Comparison of ENCODE assay signal across 8 cellular contexts in genomic region chr17:74757931-74758845, GRCh38. TPM values are rescaled to one million over a fixed set of nuclear protein-coding genes. Genes with fewer than 3 reads are reported as not detected.
A peak's percentile ranks its signal among the peaks of the same experiment; 100 is the strongest.
DNase-seq lines count a peak whose midpoint lies in the region; ATAC-seq and TF ChIP-seq lines count a peak whose summit lies in the region.

No MANE protein-coding gene starts in this region.

- H3K4me2 ChIP-seq in DND-41 (ENCODE audit: insufficient read depth, low read length) (peak overlapping the region; percentile 32), PC-3 (ENCODE audit: low read length) (no peak overlapping the region), osteoblast (ENCODE audit: insufficient read depth, low read length) (peak overlapping the region; percentile 61)

- H3K9ac ChIP-seq in DND-41 (ENCODE audit: low read depth, low read length), result 0 out of 2 replicates have a peak overlapping the region, but pooled peaks have one; percentile 38
- H3K9ac ChIP-seq in PC-3 (ENCODE audit: low read length), result no peak overlapping the region

- intact Hi-C loops in PC-3 (cut with micrococcal nuclease), result no loop called here

- no peak overlapping the region for H2AFZ ChIP-seq in DND-41 (ENCODE audit: low read depth, low read length)
- no peak overlapping the region for H2AFZ ChIP-seq in PC-3 (ENCODE audit: low read length)
- H2AFZ ChIP-seq in osteoblast (ENCODE audit: low read length), result no peak overlapping the region

- H3K4me3 ChIP-seq in DND-41 (ENCODE audit: low read depth in 1 of 2, low read length in 2 of 2) (peak overlapping the region in 1 of 2 experiments; percentile 15; a peak in 2 of 4 replicates), PC-3 (ENCODE audit: low read length) (no peak overlapping the region), osteoblast (ENCODE audit: insufficient read depth, low read length) (peak overlapping the region; percentile 25)

- no TSS peak for BruUV-seq in PC-3 (replicated peaks; lab: Mats Ljungman, UMichigan)

- H3K4me1 ChIP-seq in DND-41 (ENCODE audit: insufficient read depth, low read length) (peaks cover 67% of the 10 kb centered on the region), PC-3 (ENCODE audit: insufficient read depth, low read length) (peaks cover 21% of the 10 kb centered on the region), osteoblast (ENCODE audit: insufficient read depth, low read length) (peaks cover 35% of the 10 kb centered on the region)

- ATAC-seq in DND-41 (ENCODE audit: insufficient read depth, low read depth), result no peak
- ATAC-seq in PC-3, result peak; percentile 13; the same call in 1 of the 2 replicates
- no peak for ATAC-seq in GM19463 (IDR thresholded peaks at IDR 0.05; ENCODE audit: unreplicated experiment)

- POLR2A ChIA-PET in PC-3 (lab: Charles Lee; ENCODE audit: unreplicated experiment), result interaction anchor here (0.5 to 0.6 kb wide), 2 partner anchors 115 to 532 kb away, joined by 3 read pairs; no protein-coding TSS in a partner anchor

- H3K36me3 ChIP-seq in DND-41 (ENCODE audit: insufficient read depth, low read length) (peaks cover 65% of the 10 kb centered on the region), PC-3 (ENCODE audit: low read depth, low read length) (no peaks in the 10 kb centered on the region), osteoblast (ENCODE audit: insufficient read depth, low read length) (no peaks in the 10 kb centered on the region)

- H4K20me1 ChIP-seq in DND-41 (ENCODE audit: insufficient read depth, low read length) (peaks cover 89% of the 10 kb centered on the region), PC-3 (ENCODE audit: low read length) (0 out of 2 replicates have a peak, but pooled peaks cover 4% of the 10 kb centered on the region), osteoblast (ENCODE audit: insufficient read depth, low read length) (peaks cover 23% of the 10 kb centered on the region)

- H3F3A ChIP-seq in PC-3 (ENCODE audit: low read length, unreplicated experiment), result no peaks in the 10 kb centered on the region

- no peaks in the 10 kb centered on the region for H3K27me3 ChIP-seq in DND-41 (ENCODE audit: insufficient read depth, low read length, poor library complexity)
- no peaks in the 10 kb centered on the region for H3K27me3 ChIP-seq in PC-3 (ENCODE audit: low read length)
- H3K27me3 ChIP-seq in osteoblast (ENCODE audit: insufficient read depth, low read length), result no peaks in the 10 kb centered on the region

- DNase-seq in DND-41, result no peak
- no peak for DNase-seq in PC-3
- no peak for DNase-seq in epithelial cell of prostate (ENCODE audit: low read depth, low spot score)
- peak; percentile 78 for DNase-seq in osteoblast (ENCODE audit: insufficient read length, low spot score, missing footprints)
- no peak for DNase-seq in NCI-H345 treated with DMSO at 0.1 percent for 48 hours (lab: John Stamatoyannopoulos, UW; ENCODE audit: unreplicated experiment)
- DNase-seq in COR-L47 (lab: John Stamatoyannopoulos, UW), result no peak
- DNase-seq in germinal center (ENCODE audit: low spot score), result no peak

- H3K79me2 ChIP-seq in DND-41 (ENCODE audit: insufficient read depth, low read length) (peaks cover 100% of the 10 kb centered on the region), PC-3 (ENCODE audit: low read length) (peaks cover 34% of the 10 kb centered on the region), osteoblast (ENCODE audit: insufficient read depth, low read length) (peaks cover 33% of the 10 kb centered on the region)

- H3K9me2 ChIP-seq in PC-3 (replicated peaks; ENCODE audit: low read length), result no peaks in the 10 kb centered on the region

- TF ChIP-seq CTCF in DND-41 (IDR thresholded peaks at IDR 0.05; ENCODE audit: borderline replicate concordance, extremely low read depth, low read length, poor library complexity, severe bottlenecking) (no peak), PC-3 (conservative IDR thresholded peaks at IDR 0.05; ENCODE audit: low read depth, low read length) (no peak), osteoblast (IDR thresholded peaks at IDR 0.05; ENCODE audit: extremely low read depth, low read depth, low read length) (no peak)

- H3K27ac ChIP-seq in DND-41 (ENCODE audit: low read length) (peak overlapping the region; percentile 86), PC-3 (ENCODE audit: low read length) (no peak overlapping the region), epithelial cell of prostate (peak overlapping the region; percentile 85), osteoblast (ENCODE audit: low read depth, low read length) (no peak overlapping the region)

- CTCF ChIA-PET in PC-3 (lab: Charles Lee), result no interaction called here

- H3K9me3 ChIP-seq in DND-41 (ENCODE audit: insufficient read depth, low read length, severe bottlenecking) (no peaks in the 10 kb centered on the region), PC-3 (ENCODE audit: low read length) (no peaks in the 10 kb centered on the region), osteoblast (ENCODE audit: low read depth, low read length) (no peaks in the 10 kb centered on the region)

RNA-seq across cellular contexts. Expression of gene NHERF1, which starts 9.8 kb away (rescaled TPM):
- 75.0 and 116 TPM in 2 replicates for total RNA-seq in PC-3 (2014; rRNA removed)
- 15.9 and 22.1 TPM in 2 replicates for total RNA-seq in osteoblast

RNA-seq across cellular contexts. Expression of gene NAT9, which starts 18.0 kb away (rescaled TPM):
- 47.2 and 55.4 TPM in 2 replicates for total RNA-seq in PC-3 (2014; rRNA removed)
- total RNA-seq in osteoblast, result 33.0 and 35.1 TPM in 2 replicates

RNA-seq across cellular contexts. Expression of gene RAB37, which starts 21.1 kb away (rescaled TPM):
- 0.17 and 0.66 TPM in 2 replicates for total RNA-seq in PC-3 (2014; rRNA removed)
- under 0.01 and 0.36 TPM in 2 replicates for total RNA-seq in osteoblast

RNA-seq across cellular contexts. Expression of gene CD300LF, which starts 45.5 kb away (rescaled TPM):
- total RNA-seq in PC-3 (2014; rRNA removed), result not detected in 2 replicates
- not detected in 2 replicates for total RNA-seq in osteoblast

Comparison
In these comparisons a context has a peak if more than half of its experiments do, and no peak if none do; other contexts are left out.
1. H3K27ac ChIP-seq: peak in DND-41 (single experiment) and epithelial cell of prostate (single experiment); none in PC-3 (single experiment) and osteoblast (single experiment).